In genomic region chr20:21702553-21703467, GRCh38 we compare ENCODE assay signal across 10 cellular contexts. TPM values are rescaled to one million over a fixed set of nuclear protein-coding genes. Genes with fewer than 3 reads are reported as not detected.
DNase-seq lines count a peak whose midpoint lies in the region; ATAC-seq and TF ChIP-seq lines count a peak whose summit lies in the region.
"Had no signal": no experiment of that assay in that cellular context is flagged by ENCODE, and none has a peak within 500 bp of the region (broad histone marks: within the 10 kb centered on the region; RNA-seq: fewer than 3 reads in every experiment).

No MANE protein-coding gene starts in this region.

- intact Hi-C loops in colonic mucosa (cut with DNase I) = no loop called here

- no peak for TF ChIP-seq POLR2A in tibial nerve (IDR thresholded peaks at IDR 0.05)

- H3K9ac ChIP-seq in colonic mucosa (ENCODE audit: low read depth in 2 of 2, low read length in 2 of 2) = no peak overlapping the region

- DNase-seq in activated CD4-positive, alpha-beta T cell treated with anti-CD3 and anti-CD28 coated beads for 48 hours = peak; percentile 81
- DNase-seq in activated CD4-positive, alpha-beta T cell treated with anti-CD3 and anti-CD28 coated beads, Interleukin-2, amount 50 U/mL, for 4 hours = no peak
- DNase-seq in NCI-H69 (lab: John Stamatoyannopoulos, UW) = peak; percentile 77
- DNase-seq in colonic mucosa = peak; percentile 49
- peak; percentile 68 for DNase-seq in mesenteric fat pad (ENCODE audit: low spot score)
- peak in 1 of 2 donors; percentile 54 for DNase-seq in tibial nerve (ENCODE audit: low spot score in 2 of 2)

- TF ChIP-seq EP300 in tibial nerve (IDR thresholded peaks at IDR 0.05) = no peak

- H3K36me3 ChIP-seq in colonic mucosa = no peaks in the 10 kb centered on the region
- no peaks in the 10 kb centered on the region for H3K36me3 ChIP-seq in tibial nerve

- H3K4me3 ChIP-seq in colonic mucosa = no peak overlapping the region
- peak overlapping the region in 1 of 4 donors; percentile 31 for H3K4me3 ChIP-seq in tibial nerve

- TF ChIP-seq CTCF in colonic mucosa (IDR thresholded peaks at IDR 0.05) (peak; percentile 30), tibial nerve (IDR thresholded peaks at IDR 0.05) (peak; percentile 9 to 44 (median 26))

- H3K27ac ChIP-seq in colonic mucosa (no peak overlapping the region), tibial nerve (no peak overlapping the region)

- 7 to 12% methylated on average over 33 to 47 of the region's 54 CpGs for WGBS in tibial nerve, 2 donors

- peaks cover 75% of the 10 kb centered on the region for H3K27me3 ChIP-seq in colonic mucosa
- peaks cover 0 to 95% of the 10 kb centered on the region in 2 donors for H3K27me3 ChIP-seq in tibial nerve

- no peaks in the 10 kb centered on the region for H3K4me1 ChIP-seq in colonic mucosa
- peaks cover 0 to 34% (median 0%) of the 10 kb centered on the region in 4 donors for H3K4me1 ChIP-seq in tibial nerve

- ATAC-seq in GM18520 (IDR thresholded peaks at IDR 0.05; ENCODE audit: unreplicated experiment) (no peak), HG02571 (IDR thresholded peaks at IDR 0.05; ENCODE audit: unreplicated experiment) (no peak)

- H3K9me3 ChIP-seq in colonic mucosa = no peaks in the 10 kb centered on the region
- no peaks in the 10 kb centered on the region for H3K9me3 ChIP-seq in tibial nerve

RNA-seq across cellular contexts. Expression of gene PAX1, which starts 2.7 kb away (rescaled TPM):
- not detected for total RNA-seq in colonic mucosa
- not detected for total RNA-seq in mesenteric fat pad
- not detected for total RNA-seq in tibial nerve
- total RNA-seq: activated naive CD4-positive, alpha-beta T cell treated with anti-CD3 and anti-CD28 coated beads, Interleukin-2, amount 50 U/mL, for 72 hours; temporal lobe had no signal

Comparison
In these comparisons a context has a peak if more than half of its experiments do, and no peak if none do; other contexts are left out.
1. DNase-seq: peak in activated CD4-positive, alpha-beta T cell treated with anti-CD3 and anti-CD28 coated beads for 48 hours (single experiment), NCI-H69 (single experiment), colonic mucosa (single experiment) and mesenteric fat pad (single experiment); none in activated CD4-positive, alpha-beta T cell treated with anti-CD3 and anti-CD28 coated beads, Interleukin-2, amount 50 U/mL, for 4 hours (0 of 2).